19 cellular contexts compared by ENCODE assay signal in genomic region chr2:225244933-225245332, GRCh38.
DNase-seq lines count a peak whose midpoint lies in the region; ATAC-seq, FAIRE-seq and TF ChIP-seq lines count a peak whose summit lies in the region.
"Had no signal": no experiment of that assay in that cellular context is flagged by ENCODE, and none has a peak within 500 bp of the region (broad histone marks: within the 10 kb centered on the region; RNA-seq: fewer than 3 reads in every experiment).

No MANE protein-coding gene starts in this region.

- no peak for TF ChIP-seq CTCF in HepG2 (CRISPR knock-in tag; IDR thresholded peaks at IDR 0.05)
- TF ChIP-seq CTCF in right lobe of liver (IDR thresholded peaks at IDR 0.05): no peak

- H4K20me1 ChIP-seq in HepG2 (ENCODE audit: insufficient read depth, low read length): no peaks in the 10 kb centered on the region

- intact Hi-C loops in HepG2 (cut with micrococcal nuclease; ENCODE audit: unreplicated experiment): no loop called here
- intact Hi-C loops in right lobe of liver (cut with DNase I): no loop called here

- no peak for TF ChIP-seq RAD21 in HepG2 (CRISPR knock-in tag; IDR thresholded peaks at IDR 0.05)

- H3K9me3 ChIP-seq in HepG2 (ENCODE audit: low read length) (no peaks in the 10 kb centered on the region), right lobe of liver (no peaks in the 10 kb centered on the region)
- H3K9me3 ChIP-seq: Caco-2, HAP-1 had no signal

- no peaks in the 10 kb centered on the region for H3K79me2 ChIP-seq in HepG2 (ENCODE audit: insufficient read depth, low read length)

- BruUV-seq in HepG2 (replicated peaks; lab: Mats Ljungman, UMichigan): no TSS peak

- no peak for DNase-seq in HepG2 (ENCODE audit: low spot score)
- DNase-seq in right lobe of liver: no peak
- DNase-seq in amniotic epithelial cell (ENCODE audit: low read depth): peak; percentile 5
- peak; percentile 2 for DNase-seq in iris pigment epithelial cell (ENCODE audit: low read depth)
- DNase-seq in frontal cortex (ENCODE audit: low spot score in 2 of 2): no peak
- no peak for DNase-seq in NCI-H2171 treated with DMSO at 0.1 percent for 48 hours (lab: John Stamatoyannopoulos, UW)
- DNase-seq: C1 segment of cervical spinal cord; Caco-2; CD4-positive, alpha-beta memory T cell; DMS79; EL; GDM1; HFFc6 had no signal

- TF ChIP-seq EP300 in HepG2 (IDR thresholded peaks at IDR 0.05; ENCODE audit: low read depth in 2 of 2, low read length in 2 of 2): no peak
- TF ChIP-seq EP300 in HepG2 (CRISPR knock-in tag; IDR thresholded peaks at IDR 0.05; ENCODE audit: borderline replicate concordance): no peak

- no peaks in the 10 kb centered on the region for H3K27me3 ChIP-seq in HepG2 (ENCODE audit: control insufficient read depth in 1 of 2, insufficient read depth in 2 of 2, low read length in 2 of 2)
- H3K27me3 ChIP-seq in right lobe of liver: no peaks in the 10 kb centered on the region

- H3K36me3 ChIP-seq in HepG2 (replicated peaks in 1 of 2; ENCODE audit: control insufficient read depth in 1 of 2, insufficient read depth in 2 of 2, low read length in 2 of 2) (no peaks in the 10 kb centered on the region), right lobe of liver (no peaks in the 10 kb centered on the region)
- H3K36me3 ChIP-seq: HAP-1 had no signal

- no peak overlapping the region for H2AFZ ChIP-seq in HepG2 (ENCODE audit: low read length)

- H3K4me1 ChIP-seq in HepG2 (ENCODE audit: insufficient read depth, low read length) (no peaks in the 10 kb centered on the region), right lobe of liver (no peaks in the 10 kb centered on the region)
- H3K4me1 ChIP-seq: Caco-2, HAP-1 had no signal

- CTCF ChIA-PET in HepG2 (lab: Yijun Ruan, JAX; ENCODE audit: low intra/inter-chr PET ratio, low total read pairs): no interaction called here

- TF ChIP-seq POLR2A in HepG2 (IDR thresholded peaks at IDR 0.05; ENCODE audit: insufficient read depth in 1 of 2, low read depth in 2 of 2, low read length in 2 of 2) (no peak), right lobe of liver (IDR thresholded peaks at IDR 0.05) (no peak)

- H3K4me2 ChIP-seq in HepG2 (ENCODE audit: low read depth, low read length): no peak overlapping the region

- ATAC-seq in HepG2 (no peak), right lobe of liver (no peak)
- ATAC-seq: GM12878, GM23338 had no signal

- H3K27ac ChIP-seq in HepG2 (ENCODE audit: extremely low read length, insufficient read depth, low read length) (no peak overlapping the region), right lobe of liver (no peak overlapping the region)
- H3K27ac ChIP-seq: 22Rv1 had no signal

- POLR2A ChIA-PET in HepG2 (lab: Yijun Ruan, JAX): no interaction called here

- in situ Hi-C loops in HepG2 (cut with HindIII; ENCODE audit: extremely low pct_ligation_motif_present, low pct_unique_long_range_greater_than_20kb): no loop called here

- FAIRE-seq in HepG2 (lab: Jason Lieb, UNC): no peak
- FAIRE-seq in frontal cortex (lab: Jason Lieb, UNC): no peak
- FAIRE-seq: A204.1, GM12878, H54 had no signal

- WGBS in HepG2 (ENCODE audit: low lambda C conversion rate): 11% methylated on average over 4 of the region's 4 CpGs
- WGBS in right lobe of liver (ENCODE audit: insufficient coverage, low coverage, low lambda C conversion rate, missing lambda C conversion rate): 22% methylated on average over 4 of the region's 4 CpGs

- H3K4me3 ChIP-seq in HepG2 (replicated peaks in 1 of 3; ENCODE audit: insufficient read depth in 1 of 3, low read depth in 2 of 3, low read length in 3 of 3) (no peak overlapping the region), right lobe of liver (no peak overlapping the region)
- H3K4me3 ChIP-seq: GM12878, GM23338, HAP-1 had no signal

- no peak overlapping the region for H3K9ac ChIP-seq in HepG2 (ENCODE audit: insufficient read depth, low read depth, low read length)

TF ChIP-seq in HepG2, 621 proteins besides CTCF, POLR2A, EP300 and RAD21:
- TF ChIP-seq ZNF18 (CRISPR knock-in tag; IDR thresholded peaks at IDR 0.05; ENCODE audit: insufficient replicate concordance) (no peak), CEBPB (IDR thresholded peaks at IDR 0.05; ENCODE audit: borderline replicate concordance, low read depth, low read length) (peak; percentile 57)

Comparison
In these comparisons a context has a peak if more than half of its experiments do, and no peak if none do; other contexts are left out.
1. DNase-seq: peak in amniotic epithelial cell (single experiment) and iris pigment epithelial cell (single experiment); none in HepG2 (single experiment), right lobe of liver (0 of 3), frontal cortex (0 of 2) and NCI-H2171 treated with DMSO at 0.1 percent for 48 hours (single experiment).